In genomic region chr5:135007749-135008363, GRCh38 we compare ENCODE assay signal across 30 cellular contexts. TPM values are rescaled to one million over a fixed set of nuclear protein-coding genes. Genes with fewer than 3 reads are reported as not detected.
"Had no signal": no experiment of that assay in that cellular context is flagged by ENCODE, and none has a peak within 500 bp of the region (broad histone marks: within the 10 kb centered on the region; RNA-seq: fewer than 3 reads in every experiment).

No MANE protein-coding gene starts in this region.

- H3K9me3 Mint-ChIP-seq: activated B cell treated with CpG ODN at 0.5 μM for 24 hours; activated CD4-positive, alpha-beta T cell treated with anti-CD3 and anti-CD28 coated beads, Interleukin-2, amount 10 ng/mL, durations not matched to agents 24 days and 14 days; activated naive CD8-positive, alpha-beta T cell treated with anti-CD3 and anti-CD28 coated beads, Interleukin-2, amount 10 ng/mL, durations not matched to agents 7 days and 5 days; activated T-cell treated with anti-CD3 and anti-CD28 coated beads, Interleukin-2, amount 50 U/mL, for 72 hours; activated T-helper 2 cell treated with anti-CD3 and anti-CD28 coated beads, Interferon-gamma antibody, Interleukin-2, Interleukin-4, amounts not matched to agents 10 μg/mL and 5 μg/mL and 100 μg/mL, durations not matched to agents 14 hours and 24 hours and 36 hours; T-helper 1 cell treated with Interleukin-12 subunit alpha and Interleukin-12 subunit beta and Interleukin-4 antibody, amounts not matched to agents 30 μg/mL and 1 μg/mL, for 36 hours had no signal

- H3K9me3 ChIP-seq: adrenal gland had no signal

- H3K36me3 ChIP-seq: adrenal gland had no signal

- H3K36me3 Mint-ChIP-seq: activated naive CD8-positive, alpha-beta T cell treated with anti-CD3 and anti-CD28 coated beads, Interleukin-2, amount 10 ng/mL, durations not matched to agents 7 days and 5 days had no signal

- H3K4me3 Mint-ChIP-seq: activated B cell treated with CpG ODN at 0.5 μM for 24 hours; activated CD4-positive, alpha-beta T cell treated with anti-CD3 and anti-CD28 coated beads, Interleukin-2, amount 10 ng/mL, durations not matched to agents 24 days and 14 days; activated naive CD8-positive, alpha-beta T cell treated with anti-CD3 and anti-CD28 coated beads, Interleukin-2, amount 10 ng/mL, durations not matched to agents 7 days and 5 days; activated T-cell treated with anti-CD3 and anti-CD28 coated beads, Interleukin-2, amount 50 U/mL, for 72 hours; T-helper 1 cell treated with Interleukin-12 subunit alpha and Interleukin-12 subunit beta and Interleukin-4 antibody, amounts not matched to agents 30 μg/mL and 1 μg/mL, for 36 hours had no signal

- H3K27me3 ChIP-seq: adrenal gland had no signal

- ATAC-seq: activated T-cell treated with anti-CD3 and anti-CD28 coated beads, Interleukin-2, amount 50 U/mL, for 72 hours; Panc1; Right ventricle myocardium inferior had no signal

- H3K4me1 Mint-ChIP-seq: activated B cell treated with CpG ODN at 0.5 μM for 24 hours; activated CD4-positive, alpha-beta T cell treated with anti-CD3 and anti-CD28 coated beads, Interleukin-2, amount 10 ng/mL, durations not matched to agents 24 days and 14 days; activated naive CD8-positive, alpha-beta T cell treated with anti-CD3 and anti-CD28 coated beads, Interleukin-2, amount 10 ng/mL, durations not matched to agents 7 days and 5 days had no signal

- DNase-seq: activated B cell treated with CpG ODN at 0.5 μM for 24 hours; activated CD4-positive, alpha-beta T cell treated with anti-CD3 and anti-CD28 coated beads for 1 hour; activated CD4-positive, alpha-beta T cell treated with anti-CD3 and anti-CD28 coated beads, Interleukin-2, amount 10 ng/mL, durations not matched to agents 24 days and 14 days; activated CD4-positive, alpha-beta T cell treated with anti-CD3 and anti-CD28 coated beads, Interleukin-2, amount 50 U/mL, for 48 hours; activated CD8-positive, alpha-beta memory T cell treated with anti-CD3 and anti-CD28 coated beads, Interleukin-2, amount 50 U/mL, for 4 hours; activated gamma-delta T cell treated with Interleukin-2 at 50 U/mL for 16 hours; activated naive CD4-positive, alpha-beta T cell treated with anti-CD3 and anti-CD28 coated beads, Interleukin-2, amount 50 U/mL, for 16 hours; activated naive CD8-positive, alpha-beta T cell treated with anti-CD3 and anti-CD28 coated beads, Interleukin-2, amount 10 ng/mL, durations not matched to agents 7 days and 5 days; activated T-cell treated with anti-CD3 and anti-CD28 coated beads, Interleukin-2, amount 50 U/mL, for 72 hours; anterior cingulate cortex; central memory CD4-positive, alpha-beta T cell; Karpas-422; MM.1S; NCI-H1105; NCI-H1436; NCI-H1694 treated with DMSO at 0.1 percent for 48 hours; NCI-H2029 treated with DMSO at 0.1 percent for 48 hours; NCI-H345; NCI-H510A treated with DMSO at 0.1 percent for 48 hours; NCI-H69; NK-92 treated with Interleukin-12 subunit alpha and Interleukin-12 subunit beta, amount 100 ng/mL, for 24 hours; OCI-M1; RPMI8226; SW 1271 had no signal

- H3K4me1 ChIP-seq: adrenal gland had no signal

- H3K27ac Mint-ChIP-seq: activated B cell treated with CpG ODN at 0.5 μM for 24 hours; activated CD4-positive, alpha-beta T cell treated with anti-CD3 and anti-CD28 coated beads, Interleukin-2, amount 10 ng/mL, durations not matched to agents 24 days and 14 days; activated naive CD8-positive, alpha-beta T cell treated with anti-CD3 and anti-CD28 coated beads, Interleukin-2, amount 10 ng/mL, durations not matched to agents 7 days and 5 days; activated T-cell treated with anti-CD3 and anti-CD28 coated beads, Interleukin-2, amount 50 U/mL, for 72 hours; activated T-helper 2 cell treated with anti-CD3 and anti-CD28 coated beads, Interferon-gamma antibody, Interleukin-2, Interleukin-4, amounts not matched to agents 10 μg/mL and 5 μg/mL and 100 μg/mL, durations not matched to agents 14 hours and 24 hours and 36 hours; T-helper 1 cell treated with Interleukin-12 subunit alpha and Interleukin-12 subunit beta and Interleukin-4 antibody, amounts not matched to agents 30 μg/mL and 1 μg/mL, for 36 hours had no signal

- H3K27me3 Mint-ChIP-seq: activated CD4-positive, alpha-beta T cell treated with anti-CD3 and anti-CD28 coated beads, Interleukin-2, amount 10 ng/mL, durations not matched to agents 24 days and 14 days; activated naive CD8-positive, alpha-beta T cell treated with anti-CD3 and anti-CD28 coated beads, Interleukin-2, amount 10 ng/mL, durations not matched to agents 7 days and 5 days had no signal

- H3K4me3 ChIP-seq: adrenal gland, SK-N-MC had no signal

- H3K27ac ChIP-seq: adrenal gland, SK-N-MC had no signal

RNA-seq across cellular contexts. Expression of gene PITX1, which starts 26.2 kb away (rescaled TPM):
- total RNA-seq: activated B cell treated with CpG ODN at 0.5 μM for 24 hours; activated naive CD8-positive, alpha-beta T cell treated with anti-CD3 and anti-CD28 coated beads, Interleukin-2, amount 10 ng/mL, durations not matched to agents 7 days and 5 days; Right ventricle myocardium inferior had no signal
